Comparison of ENCODE assay signal across 17 cellular contexts in the genomic region with DNA sequence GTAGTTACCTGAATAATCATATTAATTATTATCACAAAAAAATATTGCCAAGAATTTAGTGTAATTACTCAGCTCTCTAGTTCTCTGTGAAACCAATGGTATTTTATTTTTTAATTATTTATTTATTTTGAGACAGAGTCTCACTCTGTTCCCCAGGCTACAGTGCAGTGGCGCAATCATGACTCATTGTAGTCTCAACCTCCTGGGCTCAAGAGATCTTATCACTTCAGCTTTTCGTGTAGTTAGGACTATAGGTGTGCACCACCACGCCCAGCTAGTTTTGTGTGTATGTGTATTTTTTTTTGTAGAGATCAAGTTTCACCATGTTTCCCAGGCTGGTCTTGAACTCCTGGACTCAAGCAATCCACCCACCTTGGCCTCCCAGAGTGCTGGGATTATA.
DNase-seq lines count a peak whose midpoint lies in the region; ATAC-seq and TF ChIP-seq lines count a peak whose summit lies in the region.
"Had no signal": no experiment of that assay in that cellular context is flagged by ENCODE, and none has a peak within 500 bp of the region (broad histone marks: within the 10 kb centered on the region; RNA-seq: fewer than 3 reads in every experiment).

No MANE protein-coding gene starts in this region.

- H3K4me1 Mint-ChIP-seq in effector memory CD8-positive, alpha-beta T cell (ENCODE audit: low read depth in 2 of 2): no peaks in the 10 kb centered on the region
- H3K4me1 Mint-ChIP-seq: B cell, IgD-negative memory B cell had no signal

- peaks cover 6 to 8% of the 10 kb centered on the region in 2 donors for H3K9me3 Mint-ChIP-seq in effector memory CD8-positive, alpha-beta T cell

- intact Hi-C loops in left ventricle myocardium inferior (cut with micrococcal nuclease) (no loop called here), left ventricle myocardium superior (cut with micrococcal nuclease) (no loop called here)

- DNase-seq in AG10803 (ENCODE audit: low read depth) (peak; percentile 29), MV-4-11 (lab: John Stamatoyannopoulos, UW) (peak; percentile 7), dermis blood vessel endothelial cell (peak; percentile 47), lung (ENCODE audit: low spot score) (peak; percentile 37), left ventricle myocardium inferior (no peak), ACHN (no peak), left ventricle myocardium superior (no peak)
- no peak for DNase-seq in effector memory CD8-positive, alpha-beta T cell
- DNase-seq: activated CD8-positive, alpha-beta memory T cell treated with anti-CD3 and anti-CD28 coated beads, Interleukin-2, amount 50 U/mL, for 48 hours; body of pancreas; GDM1; NCI-H2029 treated with DMSO at 0.1 percent for 48 hours; posterior cingulate gyrus; stimulated activated CD4-positive, alpha-beta T cell treated with anti-CD3 and anti-CD28 coated beads, Interleukin-4, amount 100 ng/mL, for 24 hours had no signal

- H3K9me3 ChIP-seq in lung (ENCODE audit: control insufficient read depth in 2 of 2, insufficient read depth in 1 of 2, low read length in 1 of 2) (peaks cover 0 to 4% of the 10 kb centered on the region in 2 donors), left ventricle myocardium inferior (replicated peaks) (no peaks in the 10 kb centered on the region)
- H3K9me3 ChIP-seq: body of pancreas had no signal

- H3K36me3 Mint-ChIP-seq in effector memory CD8-positive, alpha-beta T cell (ENCODE audit: insufficient read depth): no peaks in the 10 kb centered on the region
- H3K36me3 Mint-ChIP-seq: IgD-negative memory B cell had no signal

- H3K4me3 Mint-ChIP-seq in effector memory CD8-positive, alpha-beta T cell: no peak overlapping the region
- H3K4me3 Mint-ChIP-seq: B cell, IgD-negative memory B cell had no signal

- TF ChIP-seq CTCF in AG10803 (conservative IDR thresholded peaks at IDR 0.05; ENCODE audit: low read length) (no peak), lung (IDR thresholded peaks at IDR 0.05; ENCODE audit: control extremely low read depth, extremely low read depth) (no peak), left ventricle myocardium inferior (IDR thresholded peaks at IDR 0.05; ENCODE audit: borderline replicate concordance) (no peak)

- no peak overlapping the region for H3K4me3 ChIP-seq in AG10803 (ENCODE audit: low read length)
- H3K4me3 ChIP-seq in lung: no peak overlapping the region
- no peak overlapping the region for H3K4me3 ChIP-seq in left ventricle myocardium inferior
- H3K4me3 ChIP-seq: body of pancreas had no signal

- ATAC-seq in lung (ENCODE audit: insufficient read depth, low FRiP score) (peak; percentile 43), left ventricle myocardium superior (no peak)
- no peak for ATAC-seq in effector memory CD8-positive, alpha-beta T cell (replicated peaks)
- ATAC-seq: body of pancreas, Panc1 had no signal

- H3K27me3 ChIP-seq in lung (ENCODE audit: control insufficient read depth, insufficient read depth) (no peaks in the 10 kb centered on the region), left ventricle myocardium inferior (ENCODE audit: low read depth) (no peaks in the 10 kb centered on the region)
- H3K27me3 ChIP-seq: body of pancreas had no signal

- no peak overlapping the region for H3K27ac ChIP-seq in lung (ENCODE audit: low read depth in 1 of 2, low read length in 1 of 2)
- no peak overlapping the region for H3K27ac ChIP-seq in left ventricle myocardium inferior (replicated peaks)
- H3K27ac ChIP-seq: body of pancreas had no signal

- 64 to 73% methylated on average over 3 of the region's 3 CpGs for WGBS in lung, 2 donors

- H3K27me3 Mint-ChIP-seq in effector memory CD8-positive, alpha-beta T cell: no peaks in the 10 kb centered on the region
- H3K27me3 Mint-ChIP-seq: B cell, IgD-negative memory B cell had no signal

- H3K27ac Mint-ChIP-seq in effector memory CD8-positive, alpha-beta T cell: no peak overlapping the region
- H3K27ac Mint-ChIP-seq: B cell, IgD-negative memory B cell had no signal

- H3K4me1 ChIP-seq in lung (ENCODE audit: control insufficient read depth in 2 of 2, insufficient read depth in 2 of 2, low read length in 2 of 2) (peaks cover 0 to 3% of the 10 kb centered on the region in 2 donors), left ventricle myocardium inferior (no peaks in the 10 kb centered on the region)
- H3K4me1 ChIP-seq: body of pancreas had no signal

- in situ Hi-C loops in ACHN (cut with HindIII; ENCODE audit: low pct_ligation_motif_present, low pct_unique_long_range_greater_than_20kb, low sequenced_read_pairs): no loop called here

- H3K36me3 ChIP-seq in lung (ENCODE audit: control insufficient read depth in 2 of 2, insufficient read depth in 2 of 2, low read length in 2 of 2): no peaks in the 10 kb centered on the region
- H3K36me3 ChIP-seq in left ventricle myocardium inferior: no peaks in the 10 kb centered on the region

Comparison
In these comparisons a context has a peak if more than half of its experiments do, and no peak if none do; other contexts are left out.
1. DNase-seq: peak in AG10803 (single experiment), MV-4-11 (single experiment), dermis blood vessel endothelial cell (single experiment) and lung (single experiment); none in left ventricle myocardium inferior (single experiment), effector memory CD8-positive, alpha-beta T cell (0 of 3), ACHN (single experiment) and left ventricle myocardium superior (single experiment).